1 cellular context compared by ENCODE assay signal in the genomic region with DNA sequence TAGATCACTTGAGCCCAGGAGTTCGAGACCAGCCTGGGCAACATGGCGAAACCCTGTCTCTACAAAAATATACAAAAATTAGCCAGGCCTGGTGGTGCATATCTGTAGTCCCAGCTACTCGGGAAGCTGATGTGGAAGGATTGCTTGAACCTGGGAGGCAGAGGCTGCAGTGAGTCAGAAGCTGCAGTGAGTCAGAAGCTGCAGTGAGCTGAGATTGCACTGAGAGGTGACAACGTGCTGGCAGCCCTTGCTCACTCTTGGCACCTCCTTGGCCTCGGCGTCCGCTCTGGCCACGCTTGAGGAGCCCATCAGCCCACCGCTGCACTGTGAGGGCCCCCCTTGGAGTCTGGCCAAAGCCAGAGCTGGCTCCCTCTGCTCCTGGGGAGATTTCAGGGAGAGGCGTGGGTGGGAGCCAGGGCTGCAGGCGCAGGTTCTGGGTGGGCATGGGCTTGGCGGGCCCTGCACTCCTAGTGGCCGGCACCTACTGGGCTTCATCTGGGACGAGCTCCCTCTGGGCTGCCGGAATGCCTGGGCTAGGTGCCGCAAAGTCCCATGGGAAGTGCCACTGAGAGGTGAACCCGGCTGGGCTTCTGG.
TF ChIP-seq lines count a peak whose summit lies in the region.

No MANE protein-coding gene starts in this region.

TF ChIP-seq in SK-N-SH treated with all-trans-retinoic acid at 6 μM for 48 hours, 23 proteins besides CTCF, POLR2A, EP300 and RAD21:
- no peak for TF ChIP-seq CSDC2 (CRISPR knock-in tag; IDR thresholded peaks at IDR 0.05)
- TF ChIP-seq, protein P1, sequence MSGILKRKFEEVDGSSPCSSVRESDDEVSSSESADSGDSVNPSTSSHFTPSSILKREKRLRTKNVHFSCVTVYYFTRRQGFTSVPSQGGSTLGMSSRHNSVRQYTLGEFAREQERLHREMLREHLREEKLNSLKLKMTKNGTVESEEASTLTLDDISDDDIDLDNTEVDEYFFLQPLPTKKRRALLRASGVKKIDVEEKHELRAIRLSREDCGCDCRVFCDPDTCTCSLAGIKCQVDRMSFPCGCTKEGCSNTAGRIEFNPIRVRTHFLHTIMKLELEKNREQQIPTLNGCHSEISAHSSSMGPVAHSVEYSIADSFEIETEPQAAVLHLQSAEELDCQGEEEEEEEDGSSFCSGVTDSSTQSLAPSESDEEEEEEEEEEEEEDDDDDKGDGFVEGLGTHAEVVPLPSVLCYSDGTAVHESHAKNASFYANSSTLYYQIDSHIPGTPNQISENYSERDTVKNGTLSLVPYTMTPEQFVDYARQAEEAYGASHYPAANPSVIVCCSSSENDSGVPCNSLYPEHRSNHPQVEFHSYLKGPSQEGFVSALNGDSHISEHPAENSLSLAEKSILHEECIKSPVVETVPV (CRISPR knock-in tag; IDR thresholded peaks at IDR 0.05) = no peak
- TF ChIP-seq ESRRG (CRISPR knock-in tag; IDR thresholded peaks at IDR 0.05) = no peak
- TF ChIP-seq, protein P2, sequence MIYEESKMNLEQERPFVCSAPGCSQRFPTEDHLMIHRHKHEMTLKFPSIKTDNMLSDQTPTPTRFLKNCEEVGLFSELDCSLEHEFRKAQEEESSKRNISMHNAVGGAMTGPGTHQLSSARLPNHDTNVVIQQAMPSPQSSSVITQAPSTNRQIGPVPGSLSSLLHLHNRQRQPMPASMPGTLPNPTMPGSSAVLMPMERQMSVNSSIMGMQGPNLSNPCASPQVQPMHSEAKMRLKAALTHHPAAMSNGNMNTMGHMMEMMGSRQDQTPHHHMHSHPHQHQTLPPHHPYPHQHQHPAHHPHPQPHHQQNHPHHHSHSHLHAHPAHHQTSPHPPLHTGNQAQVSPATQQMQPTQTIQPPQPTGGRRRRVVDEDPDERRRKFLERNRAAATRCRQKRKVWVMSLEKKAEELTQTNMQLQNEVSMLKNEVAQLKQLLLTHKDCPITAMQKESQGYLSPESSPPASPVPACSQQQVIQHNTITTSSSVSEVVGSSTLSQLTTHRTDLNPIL (CRISPR knock-in tag; IDR thresholded peaks at IDR 0.05; ENCODE audit: low read depth) = no peak
- TF ChIP-seq POU6F1 (CRISPR knock-in tag; IDR thresholded peaks at IDR 0.05; ENCODE audit: borderline replicate concordance, low read depth) = no peak
- no peak for TF ChIP-seq ZNF70 (CRISPR knock-in tag; IDR thresholded peaks at IDR 0.05)
- TF ChIP-seq SNAI2 (CRISPR knock-in tag; IDR thresholded peaks at IDR 0.05) = no peak
- TF ChIP-seq, protein P3, sequence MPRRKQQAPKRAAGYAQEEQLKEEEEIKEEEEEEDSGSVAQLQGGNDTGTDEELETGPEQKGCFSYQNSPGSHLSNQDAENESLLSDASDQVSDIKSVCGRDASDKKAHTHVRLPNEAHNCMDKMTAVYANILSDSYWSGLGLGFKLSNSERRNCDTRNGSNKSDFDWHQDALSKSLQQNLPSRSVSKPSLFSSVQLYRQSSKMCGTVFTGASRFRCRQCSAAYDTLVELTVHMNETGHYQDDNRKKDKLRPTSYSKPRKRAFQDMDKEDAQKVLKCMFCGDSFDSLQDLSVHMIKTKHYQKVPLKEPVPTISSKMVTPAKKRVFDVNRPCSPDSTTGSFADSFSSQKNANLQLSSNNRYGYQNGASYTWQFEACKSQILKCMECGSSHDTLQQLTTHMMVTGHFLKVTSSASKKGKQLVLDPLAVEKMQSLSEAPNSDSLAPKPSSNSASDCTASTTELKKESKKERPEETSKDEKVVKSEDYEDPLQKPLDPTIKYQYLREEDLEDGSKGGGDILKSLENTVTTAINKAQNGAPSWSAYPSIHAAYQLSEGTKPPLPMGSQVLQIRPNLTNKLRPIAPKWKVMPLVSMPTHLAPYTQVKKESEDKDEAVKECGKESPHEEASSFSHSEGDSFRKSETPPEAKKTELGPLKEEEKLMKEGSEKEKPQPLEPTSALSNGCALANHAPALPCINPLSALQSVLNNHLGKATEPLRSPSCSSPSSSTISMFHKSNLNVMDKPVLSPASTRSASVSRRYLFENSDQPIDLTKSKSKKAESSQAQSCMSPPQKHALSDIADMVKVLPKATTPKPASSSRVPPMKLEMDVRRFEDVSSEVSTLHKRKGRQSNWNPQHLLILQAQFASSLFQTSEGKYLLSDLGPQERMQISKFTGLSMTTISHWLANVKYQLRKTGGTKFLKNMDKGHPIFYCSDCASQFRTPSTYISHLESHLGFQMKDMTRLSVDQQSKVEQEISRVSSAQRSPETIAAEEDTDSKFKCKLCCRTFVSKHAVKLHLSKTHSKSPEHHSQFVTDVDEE (CRISPR knock-in tag; IDR thresholded peaks at IDR 0.05) = no peak
- no peak for TF ChIP-seq ARNTL (CRISPR knock-in tag; IDR thresholded peaks at IDR 0.05; ENCODE audit: borderline replicate concordance, low read depth)
- TF ChIP-seq GLIS3 (CRISPR knock-in tag; IDR thresholded peaks at IDR 0.05) = no peak
- TF ChIP-seq TOX (CRISPR knock-in tag; IDR thresholded peaks at IDR 0.05; ENCODE audit: borderline replicate concordance) = no peak
- TF ChIP-seq RARB (CRISPR knock-in tag; IDR thresholded peaks at IDR 0.05) = no peak
- no peak for TF ChIP-seq BACH2 (CRISPR knock-in tag; IDR thresholded peaks at IDR 0.05; ENCODE audit: borderline replicate concordance)
- TF ChIP-seq TCF4 (CRISPR knock-in tag; IDR thresholded peaks at IDR 0.05; ENCODE audit: borderline replicate concordance) = no peak
- TF ChIP-seq ZNF565 (CRISPR knock-in tag; conservative IDR thresholded peaks at IDR 0.05; ENCODE audit: low read depth) = no peak
- TF ChIP-seq ZFP30 (CRISPR knock-in tag; IDR thresholded peaks at IDR 0.05) = no peak
- no peak for TF ChIP-seq ISL1 (CRISPR knock-in tag; IDR thresholded peaks at IDR 0.05)
- no peak for TF ChIP-seq PATZ1 (CRISPR knock-in tag; IDR thresholded peaks at IDR 0.05; ENCODE audit: borderline replicate concordance)
- TF ChIP-seq OSR1 (CRISPR knock-in tag; IDR thresholded peaks at IDR 0.05) = no peak
